ENCODE assay signal across 1 cellular context in the genomic region with DNA sequence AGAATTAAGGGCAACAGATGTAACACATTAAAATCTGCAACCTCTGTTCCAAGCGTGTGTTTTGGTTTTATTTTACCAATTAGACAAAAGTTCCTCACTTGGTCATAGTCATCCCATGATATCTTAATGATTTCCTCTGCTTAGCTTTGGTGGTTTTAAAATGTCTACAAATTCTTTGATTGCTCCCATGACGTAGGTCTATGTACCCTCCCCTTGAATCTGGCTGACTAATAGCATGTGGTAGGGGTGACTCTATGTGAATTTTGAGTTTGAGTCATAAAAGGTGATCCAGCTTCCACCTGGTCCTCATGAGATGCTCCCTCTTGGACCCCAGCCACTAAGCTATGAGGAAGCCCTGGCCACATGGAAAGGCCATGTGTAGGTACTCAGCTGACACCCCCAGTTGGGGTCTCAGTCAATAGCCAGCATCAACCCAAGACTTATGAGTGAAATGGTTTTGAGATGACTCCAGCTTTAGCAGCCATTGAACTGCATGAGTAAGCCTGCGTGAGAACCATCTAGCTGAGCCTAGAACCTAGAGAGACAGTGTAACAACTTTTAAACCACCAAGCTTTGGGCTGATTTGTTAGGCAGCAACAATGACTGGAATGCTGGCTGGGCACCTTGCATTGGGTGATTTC.
TF ChIP-seq lines count a peak whose summit lies in the region.

No MANE protein-coding gene starts in this region.

TF ChIP-seq in IMR-90, 13 proteins besides CTCF, POLR2A, EP300 and RAD21 (continued from another document):
- TF ChIP-seq, protein P1, sequence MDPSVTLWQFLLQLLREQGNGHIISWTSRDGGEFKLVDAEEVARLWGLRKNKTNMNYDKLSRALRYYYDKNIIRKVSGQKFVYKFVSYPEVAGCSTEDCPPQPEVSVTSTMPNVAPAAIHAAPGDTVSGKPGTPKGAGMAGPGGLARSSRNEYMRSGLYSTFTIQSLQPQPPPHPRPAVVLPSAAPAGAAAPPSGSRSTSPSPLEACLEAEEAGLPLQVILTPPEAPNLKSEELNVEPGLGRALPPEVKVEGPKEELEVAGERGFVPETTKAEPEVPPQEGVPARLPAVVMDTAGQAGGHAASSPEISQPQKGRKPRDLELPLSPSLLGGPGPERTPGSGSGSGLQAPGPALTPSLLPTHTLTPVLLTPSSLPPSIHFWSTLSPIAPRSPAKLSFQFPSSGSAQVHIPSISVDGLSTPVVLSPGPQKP (IDR thresholded peaks at IDR 0.05; ENCODE audit: borderline replicate concordance, low read depth, low read length), result no peak
- TF ChIP-seq RCOR1 (IDR thresholded peaks at IDR 0.05; ENCODE audit: insufficient replicate concordance, low read length) (no peak), FOS (IDR thresholded peaks at IDR 0.05; ENCODE audit: low read depth, low read length) (no peak), MAZ (IDR thresholded peaks at IDR 0.05; ENCODE audit: borderline replicate concordance, low read depth, low read length) (no peak), RFX5 (IDR thresholded peaks at IDR 0.05; ENCODE audit: low read depth, low read length) (no peak), CHD1 (IDR thresholded peaks at IDR 0.05; ENCODE audit: low read depth, low read length) (no peak)
- TF ChIP-seq, protein P2, sequence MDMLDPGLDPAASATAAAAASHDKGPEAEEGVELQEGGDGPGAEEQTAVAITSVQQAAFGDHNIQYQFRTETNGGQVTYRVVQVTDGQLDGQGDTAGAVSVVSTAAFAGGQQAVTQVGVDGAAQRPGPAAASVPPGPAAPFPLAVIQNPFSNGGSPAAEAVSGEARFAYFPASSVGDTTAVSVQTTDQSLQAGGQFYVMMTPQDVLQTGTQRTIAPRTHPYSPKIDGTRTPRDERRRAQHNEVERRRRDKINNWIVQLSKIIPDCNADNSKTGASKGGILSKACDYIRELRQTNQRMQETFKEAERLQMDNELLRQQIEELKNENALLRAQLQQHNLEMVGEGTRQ (IDR thresholded peaks at IDR 0.05; ENCODE audit: low read depth, low read length), result no peak
